ENCODE assay signal across 29 cellular contexts in the genomic region with DNA sequence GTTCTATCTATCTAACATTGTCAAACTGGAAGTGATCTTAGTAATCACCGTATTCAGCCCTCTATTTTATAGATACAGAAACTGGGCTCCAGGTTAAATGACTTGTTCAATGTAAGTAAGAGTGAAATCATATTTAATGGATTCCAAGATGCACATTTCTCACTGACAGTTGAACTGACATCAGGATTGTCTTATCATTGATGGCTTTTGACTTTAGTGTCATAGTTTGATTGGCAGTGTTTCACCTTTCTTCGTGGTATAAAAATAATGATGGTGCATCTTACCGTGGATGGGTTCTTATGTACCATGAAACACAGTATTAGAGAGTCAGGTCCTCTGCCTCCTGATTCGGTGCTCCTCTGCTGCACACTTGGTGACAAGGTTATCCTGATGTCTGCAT.
"Had no signal": no experiment of that assay in that cellular context is flagged by ENCODE, and none has a peak within 500 bp of the region (broad histone marks: within the 10 kb centered on the region; RNA-seq: fewer than 3 reads in every experiment).

No MANE protein-coding gene starts in this region.

- H3K4me3 Mint-ChIP-seq: dendritic cell treated with granulocyte-macrophage colony-stimulating factor and Interleukin-4, amounts not matched to agents 40 ng/mL and 50 ng/mL, for 4 days; effector memory CD8-positive, alpha-beta T cell; endodermal cell had no signal

- H3K36me3 ChIP-seq: colonic mucosa, esophagus muscularis mucosa, esophagus squamous epithelium, gastrocnemius medialis, gastroesophageal sphincter, heart left ventricle, heart right ventricle had no signal

- H3K9me3 Mint-ChIP-seq: dendritic cell treated with granulocyte-macrophage colony-stimulating factor and Interleukin-4, amounts not matched to agents 40 ng/mL and 50 ng/mL, for 4 days; effector memory CD8-positive, alpha-beta T cell; endodermal cell had no signal

- H3K4me3 ChIP-seq: colonic mucosa, coronary artery, dorsolateral prefrontal cortex, esophagus muscularis mucosa, esophagus squamous epithelium, gastrocnemius medialis, gastroesophageal sphincter, heart left ventricle, heart right ventricle had no signal

- DNase-seq: colonic mucosa; cortex of kidney; dermis blood vessel endothelial cell; dorsolateral prefrontal cortex; effector CD4-positive, alpha-beta T cell; effector CD8-positive, alpha-beta T cell; effector memory CD4-positive, alpha-beta T cell; effector memory CD8-positive, alpha-beta T cell; endodermal cell; erythroblast; esophagus squamous epithelium; foreskin fibroblast; foreskin keratinocyte; foreskin melanocyte; gastrocnemius medialis; glutamatergic neuron; head of caudate nucleus; heart left ventricle; heart right ventricle had no signal

- H3K9me3 ChIP-seq: colonic mucosa, esophagus muscularis mucosa, esophagus squamous epithelium, gastrocnemius medialis, gastroesophageal sphincter, heart left ventricle, heart right ventricle had no signal

- H3K27me3 ChIP-seq: colonic mucosa, dorsolateral prefrontal cortex, esophagus muscularis mucosa, esophagus squamous epithelium, gastrocnemius medialis, gastroesophageal sphincter, heart left ventricle, heart right ventricle had no signal

- FAIRE-seq: colon, endometrium, endothelial cell of umbilical vein, frontal cortex had no signal

- ATAC-seq: effector memory CD8-positive, alpha-beta T cell; esophagus mucosa; foreskin keratinocyte; gastrocnemius medialis; gastroesophageal sphincter; heart left ventricle; heart right ventricle had no signal

- H3K27ac ChIP-seq: colonic mucosa, coronary artery, dorsolateral prefrontal cortex, epithelial cell of prostate, esophagus muscularis mucosa, esophagus squamous epithelium, foreskin keratinocyte, gastrocnemius medialis, gastroesophageal sphincter, heart left ventricle had no signal

- H3K27ac Mint-ChIP-seq: dendritic cell treated with granulocyte-macrophage colony-stimulating factor and Interleukin-4, amounts not matched to agents 40 ng/mL and 50 ng/mL, for 4 days; effector memory CD8-positive, alpha-beta T cell; endodermal cell had no signal
